Comparison of ENCODE assay signal across 20 cellular contexts in the genomic region with DNA sequence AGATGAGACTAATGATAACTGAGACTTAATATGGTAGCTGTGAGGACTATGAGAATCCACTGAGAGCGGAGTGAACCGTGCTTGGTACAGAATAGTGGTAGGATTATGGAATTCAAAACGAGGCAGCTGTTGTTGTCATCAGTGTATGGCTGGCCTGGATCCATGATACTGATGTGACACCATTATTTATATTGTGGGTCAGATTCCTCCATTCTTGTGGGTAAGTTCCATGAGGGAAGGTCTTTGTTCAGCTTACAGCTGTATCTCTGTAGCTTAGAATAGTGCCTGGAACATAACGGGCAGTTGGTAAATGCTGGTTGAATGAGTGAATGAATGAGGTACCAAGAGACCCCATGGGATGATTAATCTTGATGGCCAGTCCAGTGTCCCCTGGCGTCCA.
DNase-seq lines count a peak whose midpoint lies in the region; ATAC-seq lines count a peak whose summit lies in the region.
"Had no signal": no experiment of that assay in that cellular context is flagged by ENCODE, and none has a peak within 500 bp of the region (broad histone marks: within the 10 kb centered on the region; RNA-seq: fewer than 3 reads in every experiment).

No MANE protein-coding gene starts in this region.

- no peak overlapping the region for H3K4me3 Mint-ChIP-seq in stimulated activated naive B cell treated with anti-CD40 and anti-IgM and Interleukin-4, amounts not matched to agents 10 μg/mL and 1 μg/mL and 100 μg/mL, for 72 hours
- H3K4me3 Mint-ChIP-seq: B cell; CD4-positive, alpha-beta T cell; H9 had no signal

- no peaks in the 10 kb centered on the region for H3K9me3 Mint-ChIP-seq in stimulated activated naive B cell treated with anti-CD40 and anti-IgM and Interleukin-4, amounts not matched to agents 10 μg/mL and 1 μg/mL and 100 μg/mL, for 72 hours
- H3K9me3 Mint-ChIP-seq: CD4-positive, alpha-beta T cell; H9 had no signal

- DNase-seq in LHCN-M2 (ENCODE audit: low read depth) (peak; percentile 63), caudate nucleus (lab: John Stamatoyannopoulos, UW) (peak in 17 of 61 donors; percentile 6 to 59 (median 42)), substantia nigra (lab: John Stamatoyannopoulos, UW) (peak in 7 of 49 donors; percentile 14 to 40 (median 25)), NCI-H446 (lab: John Stamatoyannopoulos, UW) (no peak)
- DNase-seq in activated CD4-positive, CD25-positive, alpha-beta regulatory T cell (lab: John Stamatoyannopoulos, UW): no peak
- DNase-seq in stimulated activated naive B cell treated with anti-CD40 and anti-IgM and Interleukin-4, amounts not matched to agents 10 μg/mL and 1 μg/mL and 100 μg/mL, for 72 hours: no peak
- DNase-seq: ACHN; Calu3; CD4-positive, alpha-beta T cell; DMS53; H9; Karpas-422; NCI-H1417; NCI-H2029; NCI-H2171; NCI-H446 treated with DMSO at 0.1 percent for 48 hours had no signal

- peaks cover 3 to 9% of the 10 kb centered on the region in 2 donors for H3K4me1 Mint-ChIP-seq in stimulated activated naive B cell treated with anti-CD40 and anti-IgM and Interleukin-4, amounts not matched to agents 10 μg/mL and 1 μg/mL and 100 μg/mL, for 72 hours

- no peaks in the 10 kb centered on the region for H3K27me3 ChIP-seq in layer of hippocampus (ENCODE audit: control insufficient read depth, insufficient read depth, low read length)
- H3K27me3 ChIP-seq: SJSA1 had no signal

- H3K27ac ChIP-seq in caudate nucleus (ENCODE audit: low read depth, low read length) (peak overlapping the region; percentile 88), layer of hippocampus (ENCODE audit: low read depth, low read length) (peak overlapping the region; percentile 69), substantia nigra (ENCODE audit: low read depth, low read length, poor library complexity, severe bottlenecking) (peak overlapping the region; percentile 90)
- H3K27ac ChIP-seq: RWPE1, SJSA1 had no signal

- H3K36me3 Mint-ChIP-seq in stimulated activated naive B cell treated with anti-CD40 and anti-IgM and Interleukin-4, amounts not matched to agents 10 μg/mL and 1 μg/mL and 100 μg/mL, for 72 hours: no peaks in the 10 kb centered on the region

- no peak overlapping the region for H3K27ac Mint-ChIP-seq in stimulated activated naive B cell treated with anti-CD40 and anti-IgM and Interleukin-4, amounts not matched to agents 10 μg/mL and 1 μg/mL and 100 μg/mL, for 72 hours
- H3K27ac Mint-ChIP-seq: B cell; CD4-positive, alpha-beta T cell; H9 had no signal

- H3K27me3 Mint-ChIP-seq in stimulated activated naive B cell treated with anti-CD40 and anti-IgM and Interleukin-4, amounts not matched to agents 10 μg/mL and 1 μg/mL and 100 μg/mL, for 72 hours: peaks cover 0 to 28% of the 10 kb centered on the region in 2 donors
- H3K27me3 Mint-ChIP-seq: B cell had no signal

- ATAC-seq in stimulated activated naive B cell treated with anti-CD40 and anti-IgM and Interleukin-4, amounts not matched to agents 10 μg/mL and 1 μg/mL and 100 μg/mL, for 72 hours (replicated peaks): no peak
